In genomic region chr11:34357646-34358257, GRCh38 we compare ENCODE assay signal across 1 cellular context.
TF ChIP-seq lines count a peak whose summit lies in the region.

Gene ABTB2, minus strand, starts transcription at chr11:34358010.

TF ChIP-seq in HepG2, 621 proteins besides CTCF, POLR2A, EP300 and RAD21 (continued from another document and continues in another):
- peak in 1 of 2 experiments; percentile 81; a peak in 2 of 4 replicates for TF ChIP-seq KLF16 (CRISPR knock-in tag; IDR thresholded peaks at IDR 0.05)
- TF ChIP-seq ZNF629 (CRISPR knock-in tag; conservative IDR thresholded peaks at IDR 0.05), result no peak
- TF ChIP-seq ZFP91 (CRISPR knock-in tag; IDR thresholded peaks at IDR 0.05; ENCODE audit: borderline replicate concordance), result peak; percentile 14; the same call in 1 of the 2 replicates
- no peak for TF ChIP-seq MTA3 (CRISPR knock-in tag; IDR thresholded peaks at IDR 0.05)
- TF ChIP-seq CREM (IDR thresholded peaks at IDR 0.05), result no peak
- no peak for TF ChIP-seq CREM (CRISPR knock-in tag; IDR thresholded peaks at IDR 0.05)
- no peak for TF ChIP-seq HNRNPL (IDR thresholded peaks at IDR 0.05; ENCODE audit: low read depth, low read length)
- no peak for TF ChIP-seq KDM5B (CRISPR knock-in tag; IDR thresholded peaks at IDR 0.05; ENCODE audit: borderline replicate concordance)
- no peak for TF ChIP-seq PAX8 (CRISPR knock-in tag; IDR thresholded peaks at IDR 0.05; ENCODE audit: borderline replicate concordance)
- peak; percentile 70; the same call in 1 of the 2 replicates for TF ChIP-seq GATA4 (IDR thresholded peaks at IDR 0.05; ENCODE audit: borderline replicate concordance, low read depth)
- TF ChIP-seq ZFP36L2 (CRISPR knock-in tag; IDR thresholded peaks at IDR 0.05), result no peak
- TF ChIP-seq ZNF652 (CRISPR knock-in tag; IDR thresholded peaks at IDR 0.05; ENCODE audit: borderline replicate concordance, low read depth), result no peak
- TF ChIP-seq, protein P1, sequence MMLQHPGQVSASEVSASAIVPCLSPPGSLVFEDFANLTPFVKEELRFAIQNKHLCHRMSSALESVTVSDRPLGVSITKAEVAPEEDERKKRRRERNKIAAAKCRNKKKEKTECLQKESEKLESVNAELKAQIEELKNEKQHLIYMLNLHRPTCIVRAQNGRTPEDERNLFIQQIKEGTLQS (CRISPR knock-in tag; IDR thresholded peaks at IDR 0.05), result no peak
- TF ChIP-seq SNAPC5 (CRISPR knock-in tag; IDR thresholded peaks at IDR 0.05; ENCODE audit: borderline replicate concordance), result 0 out of 2 replicates have a peak, but pooled peaks have one; percentile 65
- no peak for TF ChIP-seq NFKB2 (CRISPR knock-in tag; IDR thresholded peaks at IDR 0.05; ENCODE audit: borderline replicate concordance)
- no peak for TF ChIP-seq ATRX (CRISPR knock-in tag; IDR thresholded peaks at IDR 0.05; ENCODE audit: borderline replicate concordance)
- TF ChIP-seq, protein P2, sequence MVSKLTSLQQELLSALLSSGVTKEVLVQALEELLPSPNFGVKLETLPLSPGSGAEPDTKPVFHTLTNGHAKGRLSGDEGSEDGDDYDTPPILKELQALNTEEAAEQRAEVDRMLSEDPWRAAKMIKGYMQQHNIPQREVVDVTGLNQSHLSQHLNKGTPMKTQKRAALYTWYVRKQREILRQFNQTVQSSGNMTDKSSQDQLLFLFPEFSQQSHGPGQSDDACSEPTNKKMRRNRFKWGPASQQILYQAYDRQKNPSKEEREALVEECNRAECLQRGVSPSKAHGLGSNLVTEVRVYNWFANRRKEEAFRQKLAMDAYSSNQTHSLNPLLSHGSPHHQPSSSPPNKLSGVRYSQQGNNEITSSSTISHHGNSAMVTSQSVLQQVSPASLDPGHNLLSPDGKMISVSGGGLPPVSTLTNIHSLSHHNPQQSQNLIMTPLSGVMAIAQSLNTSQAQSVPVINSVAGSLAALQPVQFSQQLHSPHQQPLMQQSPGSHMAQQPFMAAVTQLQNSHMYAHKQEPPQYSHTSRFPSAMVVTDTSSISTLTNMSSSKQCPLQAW (CRISPR knock-in tag; IDR thresholded peaks at IDR 0.05), result no peak
- no peak for TF ChIP-seq ZNF143 (CRISPR knock-in tag; IDR thresholded peaks at IDR 0.05)
- TF ChIP-seq ZNF800 (CRISPR knock-in tag; IDR thresholded peaks at IDR 0.05), result no peak; the same call in 1 of the 2 replicates
- no peak for TF ChIP-seq ZNF782 (CRISPR knock-in tag; IDR thresholded peaks at IDR 0.05; ENCODE audit: borderline replicate concordance)
- TF ChIP-seq ZNF367 (CRISPR knock-in tag; IDR thresholded peaks at IDR 0.05; ENCODE audit: borderline replicate concordance), result no peak; the same call in 1 of the 2 replicates
- no peak for TF ChIP-seq ZNF18 (CRISPR knock-in tag; IDR thresholded peaks at IDR 0.05; ENCODE audit: insufficient replicate concordance)
- TF ChIP-seq, protein P3, sequence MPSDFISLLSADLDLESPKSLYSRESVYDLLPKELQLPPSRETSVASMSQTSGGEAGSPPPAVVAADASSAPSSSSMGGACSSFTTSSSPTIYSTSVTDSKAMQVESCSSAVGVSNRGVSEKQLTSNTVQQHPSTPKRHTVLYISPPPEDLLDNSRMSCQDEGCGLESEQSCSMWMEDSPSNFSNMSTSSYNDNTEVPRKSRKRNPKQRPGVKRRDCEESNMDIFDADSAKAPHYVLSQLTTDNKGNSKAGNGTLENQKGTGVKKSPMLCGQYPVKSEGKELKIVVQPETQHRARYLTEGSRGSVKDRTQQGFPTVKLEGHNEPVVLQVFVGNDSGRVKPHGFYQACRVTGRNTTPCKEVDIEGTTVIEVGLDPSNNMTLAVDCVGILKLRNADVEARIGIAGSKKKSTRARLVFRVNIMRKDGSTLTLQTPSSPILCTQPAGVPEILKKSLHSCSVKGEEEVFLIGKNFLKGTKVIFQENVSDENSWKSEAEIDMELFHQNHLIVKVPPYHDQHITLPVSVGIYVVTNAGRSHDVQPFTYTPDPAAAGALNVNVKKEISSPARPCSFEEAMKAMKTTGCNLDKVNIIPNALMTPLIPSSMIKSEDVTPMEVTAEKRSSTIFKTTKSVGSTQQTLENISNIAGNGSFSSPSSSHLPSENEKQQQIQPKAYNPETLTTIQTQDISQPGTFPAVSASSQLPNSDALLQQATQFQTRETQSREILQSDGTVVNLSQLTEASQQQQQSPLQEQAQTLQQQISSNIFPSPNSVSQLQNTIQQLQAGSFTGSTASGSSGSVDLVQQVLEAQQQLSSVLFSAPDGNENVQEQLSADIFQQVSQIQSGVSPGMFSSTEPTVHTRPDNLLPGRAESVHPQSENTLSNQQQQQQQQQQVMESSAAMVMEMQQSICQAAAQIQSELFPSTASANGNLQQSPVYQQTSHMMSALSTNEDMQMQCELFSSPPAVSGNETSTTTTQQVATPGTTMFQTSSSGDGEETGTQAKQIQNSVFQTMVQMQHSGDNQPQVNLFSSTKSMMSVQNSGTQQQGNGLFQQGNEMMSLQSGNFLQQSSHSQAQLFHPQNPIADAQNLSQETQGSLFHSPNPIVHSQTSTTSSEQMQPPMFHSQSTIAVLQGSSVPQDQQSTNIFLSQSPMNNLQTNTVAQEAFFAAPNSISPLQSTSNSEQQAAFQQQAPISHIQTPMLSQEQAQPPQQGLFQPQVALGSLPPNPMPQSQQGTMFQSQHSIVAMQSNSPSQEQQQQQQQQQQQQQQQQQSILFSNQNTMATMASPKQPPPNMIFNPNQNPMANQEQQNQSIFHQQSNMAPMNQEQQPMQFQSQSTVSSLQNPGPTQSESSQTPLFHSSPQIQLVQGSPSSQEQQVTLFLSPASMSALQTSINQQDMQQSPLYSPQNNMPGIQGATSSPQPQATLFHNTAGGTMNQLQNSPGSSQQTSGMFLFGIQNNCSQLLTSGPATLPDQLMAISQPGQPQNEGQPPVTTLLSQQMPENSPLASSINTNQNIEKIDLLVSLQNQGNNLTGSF (CRISPR knock-in tag; IDR thresholded peaks at IDR 0.05), result no peak
- TF ChIP-seq ZNF512B (CRISPR knock-in tag; IDR thresholded peaks at IDR 0.05; ENCODE audit: borderline replicate concordance), result 0 out of 2 replicates have a peak, but pooled peaks have one; percentile 41
- TF ChIP-seq ZNF318 (CRISPR knock-in tag; IDR thresholded peaks at IDR 0.05), result no peak
- TF ChIP-seq ZNF101 (CRISPR knock-in tag; IDR thresholded peaks at IDR 0.05; ENCODE audit: borderline replicate concordance, low read depth), result no peak
- TF ChIP-seq ZFY (CRISPR knock-in tag; IDR thresholded peaks at IDR 0.05), result peak; percentile 49
- TF ChIP-seq ASH2L (IDR thresholded peaks at IDR 0.05; ENCODE audit: insufficient read length, low read depth, low read length), result no peak
- no peak for TF ChIP-seq SSRP1 (CRISPR knock-in tag; IDR thresholded peaks at IDR 0.05)
- TF ChIP-seq ZMYM4 (CRISPR knock-in tag; IDR thresholded peaks at IDR 0.05), result no peak
- no peak for TF ChIP-seq ZNF296 (CRISPR knock-in tag; conservative IDR thresholded peaks at IDR 0.05)
- TF ChIP-seq ZKSCAN8 (CRISPR knock-in tag; IDR thresholded peaks at IDR 0.05; ENCODE audit: borderline replicate concordance), result no peak
- TF ChIP-seq TOE1 (CRISPR knock-in tag; IDR thresholded peaks at IDR 0.05), result no peak
